12 cellular contexts compared by ENCODE assay signal in genomic region chr17:29732613-29733012, GRCh38.
A peak's percentile ranks its signal among the peaks of the same experiment; 100 is the strongest.
DNase-seq lines count a peak whose midpoint lies in the region; ATAC-seq, FAIRE-seq and TF ChIP-seq lines count a peak whose summit lies in the region.
"Had no signal": no experiment of that assay in that cellular context is flagged by ENCODE, and none has a peak within 500 bp of the region (broad histone marks: within the 10 kb centered on the region; RNA-seq: fewer than 3 reads in every experiment).

No MANE protein-coding gene starts in this region.

- no peak for TF ChIP-seq CTCF in keratinocyte (optimal IDR thresholded peaks at IDR 0.05 in 1 of 3, IDR thresholded peaks at IDR 0.05 in 1 of 3, conservative IDR thresholded peaks at IDR 0.05 in 1 of 3; ENCODE audit: extremely low read depth in 1 of 3, insufficient read depth in 2 of 3, low read length in 3 of 3)
- TF ChIP-seq CTCF in type B pancreatic cell (conservative IDR thresholded peaks at IDR 0.05), result no peak

- H3K27ac ChIP-seq in keratinocyte (ENCODE audit: control insufficient read depth, insufficient read depth, low read length), result peak overlapping the region; percentile 98

- dilution Hi-C loops in keratinocyte (cut with MboI; ENCODE audit: extremely low pct_ligation_motif_present, low sequenced_read_pairs), result no loop called here

- no peaks in the 10 kb centered on the region for H3K27me3 Mint-ChIP-seq in activated naive CD4-positive, alpha-beta T cell treated with anti-CD3 and anti-CD28 coated beads, Interleukin-2, amount 50 U/mL, for 24 hours
- H3K27me3 Mint-ChIP-seq in activated naive CD4-positive, alpha-beta T cell treated with anti-CD3 and anti-CD28 coated beads, Interleukin-2, amount 10 ng/mL, durations not matched to agents 7 days and 5 days, result no peaks in the 10 kb centered on the region
- H3K27me3 Mint-ChIP-seq in type B pancreatic cell, result no peaks in the 10 kb centered on the region

- H3K79me2 ChIP-seq in keratinocyte (ENCODE audit: control insufficient read depth, insufficient read depth, low read length), result no peaks in the 10 kb centered on the region

- H3K9me3 Mint-ChIP-seq in activated naive CD4-positive, alpha-beta T cell treated with anti-CD3 and anti-CD28 coated beads, Interleukin-2, amount 50 U/mL, for 24 hours, result peaks cover 6% of the 10 kb centered on the region
- H3K9me3 Mint-ChIP-seq in activated naive CD4-positive, alpha-beta T cell treated with anti-CD3 and anti-CD28 coated beads, Interleukin-2, amount 10 ng/mL, durations not matched to agents 7 days and 5 days, result peaks cover 3% of the 10 kb centered on the region
- peaks cover 4% of the 10 kb centered on the region for H3K9me3 Mint-ChIP-seq in type B pancreatic cell

- H3K4me1 ChIP-seq in adipocyte (ENCODE audit: control insufficient read depth, insufficient read depth, low read length) (peaks cover 25% of the 10 kb centered on the region), keratinocyte (ENCODE audit: control insufficient read depth, extremely low read depth, insufficient read depth, low read length) (peaks cover 24% of the 10 kb centered on the region)

- no peaks in the 10 kb centered on the region for H3K9me1 ChIP-seq in keratinocyte (ENCODE audit: control insufficient read depth, extremely low read depth, insufficient read depth, low read length)

- H3K36me3 ChIP-seq in adipocyte (ENCODE audit: control insufficient read depth, insufficient read depth, low read length, severe bottlenecking) (no peaks in the 10 kb centered on the region), keratinocyte (ENCODE audit: control insufficient read depth in 2 of 2, extremely low read depth in 1 of 2, insufficient read depth in 2 of 2, low read length in 2 of 2) (peaks cover 0 to 3% of the 10 kb centered on the region in 2 experiments)

- H3K4me3 ChIP-seq in adipocyte (ENCODE audit: low read length), result no peak overlapping the region
- peak overlapping the region in 2 of 3 experiments; percentile 41 to 50 for H3K4me3 ChIP-seq in keratinocyte (ENCODE audit: control insufficient read depth in 2 of 3, extremely low read depth in 1 of 3, insufficient read depth in 2 of 3, low read depth in 1 of 3, low read length in 3 of 3)

- no peaks in the 10 kb centered on the region for H4K20me1 ChIP-seq in keratinocyte (ENCODE audit: control insufficient read depth, extremely low read depth, insufficient read depth, low read length)

- H3K9ac ChIP-seq in adipocyte (ENCODE audit: low read length), result no peak overlapping the region
- peak overlapping the region; percentile 83 for H3K9ac ChIP-seq in keratinocyte (ENCODE audit: control insufficient read depth, extremely low read depth, insufficient read depth, low read length)

- H3K4me2 ChIP-seq in keratinocyte (ENCODE audit: control insufficient read depth, extremely low read depth, insufficient read depth, low read depth, low read length), result peak overlapping the region; percentile 90

- H3K9me3 ChIP-seq in adipocyte (ENCODE audit: control insufficient read depth, low read length) (peaks cover 5% of the 10 kb centered on the region), keratinocyte (ENCODE audit: control insufficient read depth, low read depth, low read length) (no peaks in the 10 kb centered on the region)

- no peak for ATAC-seq in HG03439 (IDR thresholded peaks at IDR 0.05; ENCODE audit: unreplicated experiment)
- ATAC-seq: esophagus mucosa had no signal

- CTCF ChIA-PET in activated naive CD4-positive, alpha-beta T cell treated with anti-CD3 and anti-CD28 coated beads, Interleukin-2, amount 10 ng/mL, durations not matched to agents 7 days and 5 days (lab: Charles Lee), result interaction anchor here (0.6 kb wide), 1 partner anchor 970 kb away, joined by 4 read pairs; no protein-coding TSS in a partner anchor

- peak overlapping the region; percentile 15 for H3K4me3 Mint-ChIP-seq in activated naive CD4-positive, alpha-beta T cell treated with anti-CD3 and anti-CD28 coated beads, Interleukin-2, amount 50 U/mL, for 24 hours
- H3K4me3 Mint-ChIP-seq in activated naive CD4-positive, alpha-beta T cell treated with anti-CD3 and anti-CD28 coated beads, Interleukin-2, amount 10 ng/mL, durations not matched to agents 7 days and 5 days, result no peak overlapping the region
- H3K4me3 Mint-ChIP-seq in type B pancreatic cell, result peak overlapping the region; percentile 29

- peaks cover 67% of the 10 kb centered on the region for H3K4me1 Mint-ChIP-seq in activated naive CD4-positive, alpha-beta T cell treated with anti-CD3 and anti-CD28 coated beads, Interleukin-2, amount 50 U/mL, for 24 hours
- H3K4me1 Mint-ChIP-seq in activated naive CD4-positive, alpha-beta T cell treated with anti-CD3 and anti-CD28 coated beads, Interleukin-2, amount 10 ng/mL, durations not matched to agents 7 days and 5 days, result peaks cover 28% of the 10 kb centered on the region
- H3K4me1 Mint-ChIP-seq in type B pancreatic cell (ENCODE audit: unreplicated experiment), result peaks cover 19% of the 10 kb centered on the region

- H2AFZ ChIP-seq in keratinocyte (ENCODE audit: control insufficient read depth, low read length), result peak overlapping the region; percentile 25

- peaks cover 19% of the 10 kb centered on the region for H3K36me3 Mint-ChIP-seq in activated naive CD4-positive, alpha-beta T cell treated with anti-CD3 and anti-CD28 coated beads, Interleukin-2, amount 50 U/mL, for 24 hours
- peaks cover 41% of the 10 kb centered on the region for H3K36me3 Mint-ChIP-seq in activated naive CD4-positive, alpha-beta T cell treated with anti-CD3 and anti-CD28 coated beads, Interleukin-2, amount 10 ng/mL, durations not matched to agents 7 days and 5 days
- H3K36me3 Mint-ChIP-seq in type B pancreatic cell, result peaks cover 6% of the 10 kb centered on the region

- FAIRE-seq in keratinocyte (lab: Jason Lieb, UNC), result peak; percentile 96

- no peak for DNase-seq in activated naive CD4-positive, alpha-beta T cell treated with anti-CD3 and anti-CD28 coated beads, Interleukin-2, amount 10 ng/mL, durations not matched to agents 7 days and 5 days
- peak; percentile 25 for DNase-seq in adipocyte (ENCODE audit: low read depth)
- no peak for DNase-seq in keratinocyte (ENCODE audit: low read depth, low spot score)
- no peak for DNase-seq in type B pancreatic cell (ENCODE audit: extremely low spot score, unreplicated experiment)
- no peak for DNase-seq in SKM-1 (lab: John Stamatoyannopoulos, UW; ENCODE audit: unreplicated experiment)
- DNase-seq in SHP77 (lab: John Stamatoyannopoulos, UW), result no peak
- DNase-seq: activated CD4-positive, alpha-beta T cell treated with anti-CD3 and anti-CD28 coated beads for 4 hours; amygdala; NCI-H187 treated with DMSO at 0.1 percent for 48 hours had no signal

- H3K27me3 ChIP-seq in adipocyte (replicated peaks; ENCODE audit: control insufficient read depth, insufficient read depth, low read length), result no peaks in the 10 kb centered on the region
- H3K27me3 ChIP-seq in keratinocyte (ENCODE audit: control insufficient read depth, extremely low read depth, insufficient read depth, low read length), result no peaks in the 10 kb centered on the region

- peak overlapping the region; percentile 79 for H3K27ac Mint-ChIP-seq in activated naive CD4-positive, alpha-beta T cell treated with anti-CD3 and anti-CD28 coated beads, Interleukin-2, amount 50 U/mL, for 24 hours
- no peak overlapping the region for H3K27ac Mint-ChIP-seq in activated naive CD4-positive, alpha-beta T cell treated with anti-CD3 and anti-CD28 coated beads, Interleukin-2, amount 10 ng/mL, durations not matched to agents 7 days and 5 days
- H3K27ac Mint-ChIP-seq in type B pancreatic cell, result peak overlapping the region; percentile 91
